In the genomic region with DNA sequence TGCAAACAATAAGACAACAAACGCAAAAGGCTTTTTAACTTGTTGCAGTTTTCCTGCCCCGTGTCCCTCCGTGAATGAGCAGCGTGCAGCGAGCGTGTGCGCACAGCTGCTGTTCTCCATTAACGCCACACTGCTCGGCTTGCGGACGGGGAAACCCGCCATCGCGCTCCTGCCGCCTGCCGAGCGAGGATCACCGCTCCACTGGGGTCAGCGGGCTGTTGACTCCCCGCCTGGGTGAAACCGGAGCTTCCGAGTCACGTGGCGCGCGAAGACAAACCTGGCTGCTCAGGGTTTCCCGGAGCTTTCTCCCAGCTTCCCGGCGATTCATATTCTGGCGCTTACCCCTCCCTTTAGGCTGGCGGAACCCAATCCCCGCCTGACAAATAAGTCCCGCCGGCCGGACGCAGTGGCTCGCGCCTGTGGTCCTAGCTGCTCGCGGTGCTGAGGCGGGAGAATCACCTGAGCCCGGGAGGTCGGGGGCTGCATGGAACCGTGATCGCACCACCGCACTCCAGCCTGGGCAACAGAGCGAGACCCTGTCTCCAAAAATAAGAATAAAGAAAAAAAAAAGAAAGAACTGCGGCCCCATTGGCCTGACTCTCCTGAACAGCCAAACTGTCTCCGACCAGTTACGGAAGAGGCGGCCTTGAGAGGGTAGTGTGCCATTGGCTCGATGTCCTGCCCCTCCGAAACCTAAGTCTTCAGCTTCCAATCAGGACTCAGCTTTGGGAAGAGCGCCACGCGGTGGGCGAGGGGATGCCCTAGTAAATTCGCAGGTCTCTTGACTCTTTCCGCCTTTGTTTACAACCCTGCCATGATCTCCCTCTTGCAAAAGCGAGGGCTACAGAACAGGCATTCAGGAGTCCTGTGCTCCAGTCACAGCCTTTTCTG, we compare ENCODE assay signal across 8 cellular contexts. TPM values are rescaled to one million over a fixed set of nuclear protein-coding genes. Genes with fewer than 3 reads are reported as not detected.
A peak's percentile ranks its signal among the peaks of the same experiment; 100 is the strongest.
DNase-seq lines count a peak whose midpoint lies in the region; ATAC-seq and TF ChIP-seq lines count a peak whose summit lies in the region.

A gene with protein sequence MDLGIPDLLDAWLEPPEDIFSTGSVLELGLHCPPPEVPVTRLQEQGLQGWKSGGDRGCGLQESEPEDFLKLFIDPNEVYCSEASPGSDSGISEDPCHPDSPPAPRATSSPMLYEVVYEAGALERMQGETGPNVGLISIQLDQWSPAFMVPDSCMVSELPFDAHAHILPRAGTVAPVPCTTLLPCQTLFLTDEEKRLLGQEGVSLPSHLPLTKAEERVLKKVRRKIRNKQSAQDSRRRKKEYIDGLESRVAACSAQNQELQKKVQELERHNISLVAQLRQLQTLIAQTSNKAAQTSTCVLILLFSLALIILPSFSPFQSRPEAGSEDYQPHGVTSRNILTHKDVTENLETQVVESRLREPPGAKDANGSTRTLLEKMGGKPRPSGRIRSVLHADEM (plus strand): TSS at position 794 of the 891 bp plus-strand sequence. CDS start 624 bp downstream, outside the sequence.

- DNase-seq in DMS79 (lab: John Stamatoyannopoulos, UW) (peak; percentile 98), OCI-M1 (lab: John Stamatoyannopoulos, UW) (peak; percentile 99)
- peak; percentile 85 for DNase-seq in activated T-cell treated with anti-CD3 and anti-CD28 coated beads, Interleukin-2, amount 50 U/mL, for 24 hours
- DNase-seq in stimulated activated CD8-positive, alpha-beta memory T cell treated with anti-CD3 and anti-CD28 coated beads, Interleukin-7, amount 100 ng/mL, for 48 hours (ENCODE audit: extremely low read depth in 1 of 2, low read depth in 1 of 2): peak; percentile 69 to 77

- no peaks in the 10 kb centered on the region for H3K36me3 ChIP-seq in esophagus (ENCODE audit: control insufficient read depth in 2 of 2, insufficient read depth in 2 of 2, low read length in 1 of 2)
- no peaks in the 10 kb centered on the region for H3K36me3 ChIP-seq in mucosa of stomach (ENCODE audit: control insufficient read depth, insufficient read depth, low read length)

- no peaks in the 10 kb centered on the region for H3K9me3 ChIP-seq in esophagus (ENCODE audit: control insufficient read depth in 2 of 2, insufficient read depth in 1 of 2, low read depth in 1 of 2, low read length in 1 of 2)
- H3K9me3 ChIP-seq in mucosa of stomach (ENCODE audit: control insufficient read depth, low read length): no peaks in the 10 kb centered on the region

- peak within 1 kb of the TSS; percentile 95 for H3K27ac Mint-ChIP-seq in activated T-cell treated with anti-CD3 and anti-CD28 coated beads, Interleukin-2, amount 50 U/mL, for 24 hours

- H3K4me1 ChIP-seq in esophagus (ENCODE audit: control insufficient read depth in 2 of 2, insufficient read depth in 2 of 2, low read length in 1 of 2): peaks cover 3 to 7% of the 10 kb centered on the region in 2 donors
- peaks cover 9% of the 10 kb centered on the region for H3K4me1 ChIP-seq in mucosa of stomach (ENCODE audit: control insufficient read depth, insufficient read depth, low read length)

- H3K27ac ChIP-seq in esophagus (ENCODE audit: low read depth in 2 of 2, low read length in 1 of 2): peak within 1 kb of the TSS; percentile 95 to 96

- 0 to 1% methylated on average over 60 of the region's 60 CpGs for WGBS in esophagus, 2 donors

- H3K4me3 ChIP-seq in esophagus (ENCODE audit: low read depth in 1 of 2, low read length in 2 of 2): peak within 1 kb of the TSS; percentile 66 to 78
- peak within 1 kb of the TSS; percentile 66 for H3K4me3 ChIP-seq in mucosa of stomach (ENCODE audit: low read length)

- peak within 1 kb of the TSS; percentile 90 for H3K4me3 Mint-ChIP-seq in activated T-cell treated with anti-CD3 and anti-CD28 coated beads, Interleukin-2, amount 50 U/mL, for 24 hours

- H3K27me3 ChIP-seq in esophagus (ENCODE audit: control insufficient read depth in 1 of 2, insufficient read depth in 2 of 2, low read length in 2 of 2) (no peaks in the 10 kb centered on the region), mucosa of stomach (ENCODE audit: control insufficient read depth, insufficient read depth, low read length) (no peaks in the 10 kb centered on the region)

- H3K9ac ChIP-seq in mucosa of stomach (ENCODE audit: low read length): peak within 1 kb of the TSS; percentile 69

- H3K9me3 Mint-ChIP-seq in activated T-cell treated with anti-CD3 and anti-CD28 coated beads, Interleukin-2, amount 50 U/mL, for 24 hours: no peaks in the 10 kb centered on the region

- H3K36me3 Mint-ChIP-seq in activated T-cell treated with anti-CD3 and anti-CD28 coated beads, Interleukin-2, amount 50 U/mL, for 24 hours (ENCODE audit: low read depth): peaks cover 37% of the 10 kb centered on the region

- H3K27me3 Mint-ChIP-seq in activated T-cell treated with anti-CD3 and anti-CD28 coated beads, Interleukin-2, amount 50 U/mL, for 24 hours: no peaks in the 10 kb centered on the region

- ATAC-seq in GM21619 (IDR thresholded peaks at IDR 0.05; ENCODE audit: unreplicated experiment): peak; percentile 76

- TF ChIP-seq RAD21 in Ishikawa (IDR thresholded peaks at IDR 0.05; ENCODE audit: low read depth): peak; percentile 20; the same call in 1 of the 2 replicates

- TF ChIP-seq EP300 in Ishikawa (IDR thresholded peaks at IDR 0.05; ENCODE audit: borderline replicate concordance): peak; percentile 52; the same call in 1 of the 2 replicates

- H3K4me1 Mint-ChIP-seq in activated T-cell treated with anti-CD3 and anti-CD28 coated beads, Interleukin-2, amount 50 U/mL, for 24 hours (ENCODE audit: low read depth): peaks cover 55% of the 10 kb centered on the region

TF ChIP-seq in Ishikawa, 13 proteins besides CTCF, POLR2A, EP300 and RAD21:
- TF ChIP-seq, protein P1, sequence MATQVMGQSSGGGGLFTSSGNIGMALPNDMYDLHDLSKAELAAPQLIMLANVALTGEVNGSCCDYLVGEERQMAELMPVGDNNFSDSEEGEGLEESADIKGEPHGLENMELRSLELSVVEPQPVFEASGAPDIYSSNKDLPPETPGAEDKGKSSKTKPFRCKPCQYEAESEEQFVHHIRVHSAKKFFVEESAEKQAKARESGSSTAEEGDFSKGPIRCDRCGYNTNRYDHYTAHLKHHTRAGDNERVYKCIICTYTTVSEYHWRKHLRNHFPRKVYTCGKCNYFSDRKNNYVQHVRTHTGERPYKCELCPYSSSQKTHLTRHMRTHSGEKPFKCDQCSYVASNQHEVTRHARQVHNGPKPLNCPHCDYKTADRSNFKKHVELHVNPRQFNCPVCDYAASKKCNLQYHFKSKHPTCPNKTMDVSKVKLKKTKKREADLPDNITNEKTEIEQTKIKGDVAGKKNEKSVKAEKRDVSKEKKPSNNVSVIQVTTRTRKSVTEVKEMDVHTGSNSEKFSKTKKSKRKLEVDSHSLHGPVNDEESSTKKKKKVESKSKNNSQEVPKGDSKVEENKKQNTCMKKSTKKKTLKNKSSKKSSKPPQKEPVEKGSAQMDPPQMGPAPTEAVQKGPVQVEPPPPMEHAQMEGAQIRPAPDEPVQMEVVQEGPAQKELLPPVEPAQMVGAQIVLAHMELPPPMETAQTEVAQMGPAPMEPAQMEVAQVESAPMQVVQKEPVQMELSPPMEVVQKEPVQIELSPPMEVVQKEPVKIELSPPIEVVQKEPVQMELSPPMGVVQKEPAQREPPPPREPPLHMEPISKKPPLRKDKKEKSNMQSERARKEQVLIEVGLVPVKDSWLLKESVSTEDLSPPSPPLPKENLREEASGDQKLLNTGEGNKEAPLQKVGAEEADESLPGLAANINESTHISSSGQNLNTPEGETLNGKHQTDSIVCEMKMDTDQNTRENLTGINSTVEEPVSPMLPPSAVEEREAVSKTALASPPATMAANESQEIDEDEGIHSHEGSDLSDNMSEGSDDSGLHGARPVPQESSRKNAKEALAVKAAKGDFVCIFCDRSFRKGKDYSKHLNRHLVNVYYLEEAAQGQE (IDR thresholded peaks at IDR 0.05; ENCODE audit: low read depth): no peak
- no peak for TF ChIP-seq CREB1 (IDR thresholded peaks at IDR 0.05; ENCODE audit: low read depth)
- peak; percentile 49 for TF ChIP-seq ZBTB7A (IDR thresholded peaks at IDR 0.05; ENCODE audit: low read depth)
- TF ChIP-seq EGR1 (IDR thresholded peaks at IDR 0.05): peak; percentile 18; the same call in 1 of the 2 replicates
- 0 out of 2 replicates have a peak, but pooled peaks have one; percentile 19 for TF ChIP-seq FOXM1 (IDR thresholded peaks at IDR 0.05; ENCODE audit: borderline replicate concordance, low read depth)
- peak; percentile 64 for TF ChIP-seq TCF12 (IDR thresholded peaks at IDR 0.05; ENCODE audit: low read depth)
- TF ChIP-seq TAF1 (IDR thresholded peaks at IDR 0.05; ENCODE audit: low read depth): peak; percentile 84
- peak; percentile 83 for TF ChIP-seq YY1 (IDR thresholded peaks at IDR 0.05; ENCODE audit: low read depth)
- TF ChIP-seq NFIC (IDR thresholded peaks at IDR 0.05): no peak; the same call in 1 of the 2 replicates
- TF ChIP-seq, protein P2, sequence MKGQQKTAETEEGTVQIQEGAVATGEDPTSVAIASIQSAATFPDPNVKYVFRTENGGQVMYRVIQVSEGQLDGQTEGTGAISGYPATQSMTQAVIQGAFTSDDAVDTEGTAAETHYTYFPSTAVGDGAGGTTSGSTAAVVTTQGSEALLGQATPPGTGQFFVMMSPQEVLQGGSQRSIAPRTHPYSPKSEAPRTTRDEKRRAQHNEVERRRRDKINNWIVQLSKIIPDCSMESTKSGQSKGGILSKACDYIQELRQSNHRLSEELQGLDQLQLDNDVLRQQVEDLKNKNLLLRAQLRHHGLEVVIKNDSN (IDR thresholded peaks at IDR 0.05): peak; percentile 97
- TF ChIP-seq CEBPB (IDR thresholded peaks at IDR 0.05): peak; percentile 9; the same call in 1 of the 2 replicates
- TF ChIP-seq, protein P3, sequence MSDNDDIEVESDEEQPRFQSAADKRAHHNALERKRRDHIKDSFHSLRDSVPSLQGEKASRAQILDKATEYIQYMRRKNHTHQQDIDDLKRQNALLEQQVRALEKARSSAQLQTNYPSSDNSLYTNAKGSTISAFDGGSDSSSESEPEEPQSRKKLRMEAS (IDR thresholded peaks at IDR 0.05): peak; percentile 96
- TF ChIP-seq TEAD4 (IDR thresholded peaks at IDR 0.05): no peak; the same call in 1 of the 2 replicates

RNA-seq across cellular contexts. Expression of the gene that starts here (rescaled TPM):
- polyA plus RNA-seq in esophagus: 10 to 100 TPM in 1 of 2 donors, 1 to 10 TPM in 1; 9.4 to 10.0 TPM

Comparison
In these comparisons a context has a peak if more than half of its experiments do, and no peak if none do; other contexts are left out.
1. Peak in every context shown above with its lines: DNase-seq, ATAC-seq, H3K4me3 ChIP-seq and H3K27ac ChIP-seq.